15 cellular contexts compared by ENCODE assay signal in genomic region chr1:154384650-154385557, GRCh38. TPM values are rescaled to one million over a fixed set of nuclear protein-coding genes. Genes with fewer than 3 reads are reported as not detected.
DNase-seq lines count a peak whose midpoint lies in the region; ATAC-seq, FAIRE-seq and TF ChIP-seq lines count a peak whose summit lies in the region.
"Had no signal": no experiment of that assay in that cellular context is flagged by ENCODE, and none has a peak within 500 bp of the region (broad histone marks: within the 10 kb centered on the region; RNA-seq: fewer than 3 reads in every experiment).

No MANE protein-coding gene starts in this region.

- H3K9me1 ChIP-seq in keratinocyte (ENCODE audit: control insufficient read depth, extremely low read depth, insufficient read depth, low read length): no peaks in the 10 kb centered on the region

- H2AFZ ChIP-seq in keratinocyte (ENCODE audit: control insufficient read depth, low read length) (peak overlapping the region; percentile 74), smooth muscle cell (ENCODE audit: low read depth) (no peak overlapping the region)

- H3K9ac ChIP-seq in keratinocyte (ENCODE audit: control insufficient read depth, extremely low read depth, insufficient read depth, low read length) (no peak overlapping the region), smooth muscle cell (ENCODE audit: low read depth) (no peak overlapping the region)

- TF ChIP-seq CTCF in A549 (IDR thresholded peaks at IDR 0.05) (no peak), activated B cell treated with CpG ODN at 0.5 μM for 24 hours (IDR thresholded peaks at IDR 0.05) (no peak), keratinocyte (optimal IDR thresholded peaks at IDR 0.05 in 1 of 3, IDR thresholded peaks at IDR 0.05 in 1 of 3, conservative IDR thresholded peaks at IDR 0.05 in 1 of 3; ENCODE audit: extremely low read depth in 1 of 3, insufficient read depth in 2 of 3, low read length in 3 of 3) (no peak), smooth muscle cell (IDR thresholded peaks at IDR 0.05; ENCODE audit: borderline replicate concordance, insufficient read depth, poor library complexity, severe bottlenecking) (no peak)

- WGBS in A549 (ENCODE audit: missing lambda C conversion rate): 77% methylated on average over 8 of the region's 8 CpGs
- 76% methylated on average over 8 of the region's 8 CpGs for WGBS in smooth muscle cell (ENCODE audit: low lambda C conversion rate)

- H3K4me3 ChIP-seq in A549 (no peak overlapping the region), keratinocyte (ENCODE audit: control insufficient read depth in 2 of 3, extremely low read depth in 1 of 3, insufficient read depth in 2 of 3, low read depth in 1 of 3, low read length in 3 of 3) (no peak overlapping the region), smooth muscle cell (no peak overlapping the region)
- peak overlapping the region; percentile 45 for H3K4me3 ChIP-seq in CD8-positive, alpha-beta memory T cell (ENCODE audit: low read length)
- H3K4me3 ChIP-seq: coronary artery, MG63, SK-N-MC had no signal

- H3K27me3 Mint-ChIP-seq in CD8-positive, alpha-beta memory T cell: no peaks in the 10 kb centered on the region
- H3K27me3 Mint-ChIP-seq in activated B cell treated with CpG ODN at 0.5 μM for 24 hours: no peaks in the 10 kb centered on the region

- H4K20me1 ChIP-seq in keratinocyte (ENCODE audit: control insufficient read depth, extremely low read depth, insufficient read depth, low read length) (no peaks in the 10 kb centered on the region), smooth muscle cell (ENCODE audit: low read depth) (no peaks in the 10 kb centered on the region)

- no peak overlapping the region for H3K27ac ChIP-seq in A549
- peak overlapping the region; percentile 41 for H3K27ac ChIP-seq in CD8-positive, alpha-beta memory T cell (ENCODE audit: low read depth, low read length)
- no peak overlapping the region for H3K27ac ChIP-seq in keratinocyte (ENCODE audit: control insufficient read depth, insufficient read depth, low read length)
- no peak overlapping the region for H3K27ac ChIP-seq in smooth muscle cell (ENCODE audit: low read depth)
- H3K27ac ChIP-seq: coronary artery, SK-N-MC had no signal

- no peaks in the 10 kb centered on the region for H3K9me3 Mint-ChIP-seq in CD8-positive, alpha-beta memory T cell
- H3K9me3 Mint-ChIP-seq in activated B cell treated with CpG ODN at 0.5 μM for 24 hours: no peaks in the 10 kb centered on the region

- H3K27ac Mint-ChIP-seq in CD8-positive, alpha-beta memory T cell: peak overlapping the region; percentile 86 to 100 (median 93)
- peak overlapping the region; percentile 79 for H3K27ac Mint-ChIP-seq in activated B cell treated with CpG ODN at 0.5 μM for 24 hours

- POLR2A ChIA-PET in A549 (lab: Yijun Ruan, JAX) (no interaction called here), activated B cell treated with CpG ODN at 0.5 μM for 24 hours (lab: Charles Lee) (interaction anchor here (0.7 to 1.2 kb wide), 5 partner anchors 19 to 727 kb away, joined by 3 to 9 read pairs (median 4); partner anchors contain the start of genes PBXIP1, SLC39A1, SNAPIN and UBAP2L)
- POLR2A ChIA-PET in CD8-positive, alpha-beta memory T cell (lab: Charles Lee): interaction anchor here (0.7 kb wide), 2 partner anchors 19 to 189 kb away, joined by 3 read pairs; no protein-coding TSS in a partner anchor

- CTCF ChIA-PET in A549 (lab: Yijun Ruan, JAX): interaction anchor here (0.6 to 0.8 kb wide), 3 partner anchors 41 to 184 kb away, joined by 3 to 4 read pairs (median 3); no protein-coding TSS in a partner anchor
- CTCF ChIA-PET in CD8-positive, alpha-beta memory T cell (lab: Charles Lee): interaction anchor here (0.7 to 2.5 kb wide), 5 partner anchors 19 to 121 kb away, joined by 3 to 11 read pairs (median 4); partner anchors contain the start of gene IL6R
- CTCF ChIA-PET in activated B cell treated with CpG ODN at 0.5 μM for 24 hours (lab: Charles Lee): no interaction called here

- no peaks in the 10 kb centered on the region for H3K27me3 ChIP-seq in CD8-positive, alpha-beta memory T cell (ENCODE audit: insufficient read depth, low read length, poor library complexity, severe bottlenecking)
- H3K27me3 ChIP-seq in keratinocyte (ENCODE audit: control insufficient read depth, extremely low read depth, insufficient read depth, low read length) (no peaks in the 10 kb centered on the region), smooth muscle cell (ENCODE audit: low read depth) (no peaks in the 10 kb centered on the region)
- H3K27me3 ChIP-seq: MG63 had no signal

- H3K79me2 ChIP-seq in keratinocyte (ENCODE audit: control insufficient read depth, insufficient read depth, low read length) (no peaks in the 10 kb centered on the region), smooth muscle cell (ENCODE audit: low read depth) (no peaks in the 10 kb centered on the region)

- H3K9me3 ChIP-seq in A549: no peaks in the 10 kb centered on the region
- H3K9me3 ChIP-seq in CD8-positive, alpha-beta memory T cell (ENCODE audit: low read length): no peaks in the 10 kb centered on the region
- no peaks in the 10 kb centered on the region for H3K9me3 ChIP-seq in keratinocyte (ENCODE audit: control insufficient read depth, low read depth, low read length)
- H3K9me3 ChIP-seq in smooth muscle cell (replicated peaks; ENCODE audit: low read depth): no peaks in the 10 kb centered on the region
- H3K9me3 ChIP-seq: MG63 had no signal

- DNase-seq in A549 (ENCODE audit: low read depth in 1 of 2, low spot score in 1 of 2) (no peak), activated B cell treated with CpG ODN at 0.5 μM for 24 hours (no peak), keratinocyte (ENCODE audit: low read depth, low spot score) (no peak), AML-193 (lab: John Stamatoyannopoulos, UW) (no peak), smooth muscle cell (lab: John Stamatoyannopoulos, UW; ENCODE audit: unreplicated experiment) (no peak)
- DNase-seq in CD8-positive, alpha-beta memory T cell: no peak
- DNase-seq: C1 segment of cervical spinal cord, GF-D8, H7, MG63, NCI-H2107 had no signal

- H3K4me1 Mint-ChIP-seq in CD8-positive, alpha-beta memory T cell: peaks cover 25 to 31% (median 26%) of the 10 kb centered on the region in 3 donors
- peaks cover 23% of the 10 kb centered on the region for H3K4me1 Mint-ChIP-seq in activated B cell treated with CpG ODN at 0.5 μM for 24 hours

- FAIRE-seq in A549 (lab: Jason Lieb, UNC): no peak
- FAIRE-seq in keratinocyte (lab: Jason Lieb, UNC): no peak

- no peak for TF ChIP-seq RAD21 in A549 (conservative IDR thresholded peaks at IDR 0.05 in 1 of 2, IDR thresholded peaks at IDR 0.05 in 1 of 2)

- no peaks in the 10 kb centered on the region for H3K36me3 Mint-ChIP-seq in CD8-positive, alpha-beta memory T cell
- no peaks in the 10 kb centered on the region for H3K36me3 Mint-ChIP-seq in activated B cell treated with CpG ODN at 0.5 μM for 24 hours (ENCODE audit: low read depth)

- intact Hi-C loops in activated B cell treated with CpG ODN at 0.5 μM for 24 hours (cut with micrococcal nuclease): no loop called here

- H3K4me3 Mint-ChIP-seq in CD8-positive, alpha-beta memory T cell: peak overlapping the region; percentile 40 to 81 (median 76)
- H3K4me3 Mint-ChIP-seq in activated B cell treated with CpG ODN at 0.5 μM for 24 hours: no peak overlapping the region

- no peak for TF ChIP-seq POLR2A in A549 (IDR thresholded peaks at IDR 0.05; ENCODE audit: low read length)

- H3K4me1 ChIP-seq in A549: peaks cover 12% of the 10 kb centered on the region; the same call in 1 of the 3 replicates
- H3K4me1 ChIP-seq in CD8-positive, alpha-beta memory T cell (ENCODE audit: insufficient read depth, low read length): peaks cover 33% of the 10 kb centered on the region
- peaks cover 9% of the 10 kb centered on the region for H3K4me1 ChIP-seq in keratinocyte (ENCODE audit: control insufficient read depth, extremely low read depth, insufficient read depth, low read length)
- H3K4me1 ChIP-seq in smooth muscle cell (ENCODE audit: low read depth): no peaks in the 10 kb centered on the region

- ATAC-seq in A549 (no peak), activated B cell treated with CpG ODN at 0.5 μM for 24 hours (ENCODE audit: low read depth) (no peak), HG03095 (IDR thresholded peaks at IDR 0.05; ENCODE audit: unreplicated experiment) (no peak), HG02973 (IDR thresholded peaks at IDR 0.05; ENCODE audit: unreplicated experiment) (no peak)

- TF ChIP-seq EP300 in A549 (IDR thresholded peaks at IDR 0.05): no peak

- dilution Hi-C loops in keratinocyte (cut with MboI; ENCODE audit: extremely low pct_ligation_motif_present, low sequenced_read_pairs): no loop called here

- no peaks in the 10 kb centered on the region for H3F3A ChIP-seq in smooth muscle cell (ENCODE audit: low read depth)

- no peak overlapping the region for H3K4me2 ChIP-seq in A549
- H3K4me2 ChIP-seq in keratinocyte (ENCODE audit: control insufficient read depth, extremely low read depth, insufficient read depth, low read depth, low read length): no peak overlapping the region
- H3K4me2 ChIP-seq in smooth muscle cell: no peak overlapping the region

- no peaks in the 10 kb centered on the region for H3K36me3 ChIP-seq in CD8-positive, alpha-beta memory T cell (ENCODE audit: insufficient read depth, low read length)
- no peaks in the 10 kb centered on the region for H3K36me3 ChIP-seq in keratinocyte (ENCODE audit: control insufficient read depth in 2 of 2, extremely low read depth in 1 of 2, insufficient read depth in 2 of 2, low read length in 2 of 2)
- no peaks in the 10 kb centered on the region for H3K36me3 ChIP-seq in smooth muscle cell (ENCODE audit: low read depth)
- H3K36me3 ChIP-seq: MG63 had no signal

RNA-seq across cellular contexts. Expression of gene IL6R, which starts 20.2 kb away (rescaled TPM):
- 2.7 and 3.0 TPM in 2 replicates for polyA plus RNA-seq in A549 (2011; rRNA removed)
- polyA plus RNA-seq in A549 (2012; cell fraction: cytosol; rRNA removed): 3.0 and 3.3 TPM in 2 replicates
- 2.4 and 4.3 TPM in 2 replicates for polyA plus RNA-seq in A549 (2012; cell fraction: nucleus; rRNA removed)
- polyA plus RNA-seq in A549 (2017; fragmentation: RNase III; extraction: RNeasy Plus Mini Kit Qiagen cat#74134 plus additional on column Dnase treatment): 1.8 to 2.2 TPM (median 1.8 TPM) in 3 replicates
- 6.1 and 7.1 TPM in 2 replicates for polyA minus RNA-seq in A549 (2011; rRNA and poly(A)+ RNA removed)
- total RNA-seq in CD8-positive, alpha-beta memory T cell: 1 to 10 TPM; 2.8 to 3.8 TPM
- polyA plus RNA-seq in CD8-positive, alpha-beta memory T cell: 12.8 TPM
- 3.3 and 5.1 TPM in 2 replicates for total RNA-seq in activated B cell treated with CpG ODN at 0.5 μM for 24 hours
- polyA plus RNA-seq in keratinocyte: 12.6 to 24.1 TPM (median 15.9 TPM) in 3 replicates
- polyA plus RNA-seq in keratinocyte (2011; ENCODE audit: low read depth): 12.4 TPM
- polyA plus RNA-seq in keratinocyte (2011; cell fraction: cytosol; rRNA removed): 8.2 and 11.1 TPM in 2 replicates
- polyA plus RNA-seq in keratinocyte (2011; cell fraction: nucleus; rRNA removed): 30.5 and 37.3 TPM in 2 replicates
- polyA plus RNA-seq in keratinocyte (2012; ENCODE audit: low replicate concordance): 9.3 and 24.5 TPM in 2 replicates
- polyA minus RNA-seq in keratinocyte: 33.9 to 71.2 TPM (median 38.4 TPM) in 3 replicates
- polyA minus RNA-seq in keratinocyte (2011; cell fraction: cytosol; rRNA and poly(A)+ RNA removed): 28.0 TPM
- polyA minus RNA-seq in keratinocyte (2011; cell fraction: nucleus; rRNA and poly(A)+ RNA removed): 38.8 and 51.2 TPM in 2 replicates
- total RNA-seq in smooth muscle cell: 1.3 and 1.8 TPM in 2 replicates
- 1.9 TPM in 2 replicates for polyA plus RNA-seq in smooth muscle cell

RNA-seq across cellular contexts. Expression of gene ATP8B2, which starts 59.6 kb away (rescaled TPM):
- polyA plus RNA-seq in A549 (2011; rRNA removed) (12.7 and 17.2 TPM in 2 replicates), A549 (2017; fragmentation: RNase III; extraction: RNeasy Plus Mini Kit Qiagen cat#74134 plus additional on column Dnase treatment) (13.2 to 17.6 TPM (median 17.5 TPM) in 3 replicates), keratinocyte (9.5 to 16.2 TPM (median 12.5 TPM) in 3 replicates), smooth muscle cell (19.6 and 20.7 TPM in 2 replicates)
- 19.2 and 28.5 TPM in 2 replicates for polyA plus RNA-seq in A549 (2012; cell fraction: cytosol; rRNA removed)
- polyA plus RNA-seq in A549 (2012; cell fraction: nucleus; rRNA removed): 50.9 and 58.8 TPM in 2 replicates
- polyA minus RNA-seq in A549 (2011; rRNA and poly(A)+ RNA removed): 15.9 and 26.7 TPM in 2 replicates
- total RNA-seq in CD8-positive, alpha-beta memory T cell: 10 to 100 TPM; 71.7 to 72.8 TPM
- 69.9 TPM for polyA plus RNA-seq in CD8-positive, alpha-beta memory T cell
- total RNA-seq in activated B cell treated with CpG ODN at 0.5 μM for 24 hours (24.3 and 27.3 TPM in 2 replicates), smooth muscle cell (49.1 and 57.6 TPM in 2 replicates)
- 2.2 TPM for polyA plus RNA-seq in keratinocyte (2011; ENCODE audit: low read depth)
- 8.5 and 14.9 TPM in 2 replicates for polyA plus RNA-seq in keratinocyte (2011; cell fraction: cytosol; rRNA removed)
- polyA plus RNA-seq in keratinocyte (2011; cell fraction: nucleus; rRNA removed): 23.2 and 30.9 TPM in 2 replicates
- 3.4 and 11.0 TPM in 2 replicates for polyA plus RNA-seq in keratinocyte (2012; ENCODE audit: low replicate concordance)
- polyA minus RNA-seq in keratinocyte: 15.2 to 28.1 TPM (median 19.4 TPM) in 3 replicates
- polyA minus RNA-seq in keratinocyte (2011; cell fraction: cytosol; rRNA and poly(A)+ RNA removed): 9.6 TPM
- 18.2 and 20.5 TPM in 2 replicates for polyA minus RNA-seq in keratinocyte (2011; cell fraction: nucleus; rRNA and poly(A)+ RNA removed)
